19 cellular contexts compared by ENCODE assay signal in the genomic region with DNA sequence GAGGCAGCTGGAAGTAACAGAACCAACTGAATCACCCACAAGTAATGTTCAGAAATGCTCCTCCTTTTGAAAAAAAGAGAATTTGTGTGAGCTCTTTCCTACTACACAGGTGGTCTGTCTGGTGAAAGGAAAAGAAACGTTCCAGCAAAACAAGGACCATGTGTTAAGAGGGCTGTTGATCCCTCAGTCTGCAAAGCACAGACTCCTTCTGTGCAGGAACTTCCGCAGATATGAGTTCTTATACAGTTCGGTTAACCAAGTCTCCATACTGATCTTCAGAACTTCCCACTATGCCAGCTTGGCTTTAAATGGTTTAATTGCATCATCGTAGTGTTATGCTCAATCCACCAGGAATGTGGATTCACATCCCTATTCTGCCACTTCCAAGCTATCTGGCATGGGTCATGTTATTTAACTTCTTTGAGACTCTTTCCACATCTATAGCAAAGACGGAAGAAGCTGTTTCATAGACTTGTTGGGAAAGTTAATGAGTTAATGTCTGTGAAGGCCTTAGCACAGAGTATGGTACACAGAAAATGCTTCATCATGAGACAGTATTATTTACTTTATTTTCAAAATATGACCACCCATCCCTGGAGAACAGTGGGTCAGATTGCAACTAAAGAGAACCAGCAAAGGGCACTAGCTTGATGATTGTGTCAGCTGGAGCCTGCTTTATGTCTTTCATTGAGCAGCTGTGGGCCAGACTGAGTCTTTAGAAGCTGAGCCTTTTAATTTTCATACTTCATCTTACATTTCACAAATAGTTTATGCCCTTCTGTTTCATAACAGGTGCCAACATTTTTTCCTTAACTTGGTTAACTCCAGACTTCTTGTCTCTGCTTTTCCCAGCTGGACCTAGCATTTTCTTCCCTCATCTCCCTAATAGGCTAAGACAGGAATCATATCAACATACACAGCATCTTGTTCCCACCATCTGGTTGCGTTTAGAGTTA.
A peak's percentile ranks its signal among the peaks of the same experiment; 100 is the strongest.
DNase-seq lines count a peak whose midpoint lies in the region; ATAC-seq, FAIRE-seq and TF ChIP-seq lines count a peak whose summit lies in the region.
"Had no signal": no experiment of that assay in that cellular context is flagged by ENCODE, and none has a peak within 500 bp of the region (broad histone marks: within the 10 kb centered on the region; RNA-seq: fewer than 3 reads in every experiment).

No MANE protein-coding gene starts in this region.

- no peak overlapping the region for H3K4me3 Mint-ChIP-seq in astrocyte (ENCODE audit: unreplicated experiment)
- H3K4me3 Mint-ChIP-seq: CD14-positive monocyte, endodermal cell had no signal

- no peak for FAIRE-seq in astrocyte (lab: Jason Lieb, UNC)
- FAIRE-seq: A204.1, pancreas had no signal

- H3K4me3 ChIP-seq in right cardiac atrium (ENCODE audit: low read length): no peak overlapping the region
- no peak overlapping the region for H3K4me3 ChIP-seq in heart right ventricle
- no peak overlapping the region for H3K4me3 ChIP-seq in astrocyte (ENCODE audit: insufficient read depth, low read depth, low read length)
- H3K4me3 ChIP-seq: mucosa of descending colon, pancreas, upper lobe of left lung had no signal

- H3K27ac Mint-ChIP-seq in astrocyte (ENCODE audit: unreplicated experiment): peak overlapping the region; percentile 8
- H3K27ac Mint-ChIP-seq: CD14-positive monocyte, endodermal cell had no signal

- H3K79me2 ChIP-seq in astrocyte (ENCODE audit: insufficient read depth, low read length): no peaks in the 10 kb centered on the region

- H3K4me1 Mint-ChIP-seq in astrocyte (ENCODE audit: low read depth, unreplicated experiment): peaks cover 47% of the 10 kb centered on the region

- H3K27me3 Mint-ChIP-seq in astrocyte (ENCODE audit: low read depth, unreplicated experiment): no peaks in the 10 kb centered on the region

- no peak for DNase-seq in right cardiac atrium
- no peak for DNase-seq in heart right ventricle
- peak; percentile 18 for DNase-seq in astrocyte (ENCODE audit: low read depth)
- DNase-seq in myocyte (ENCODE audit: low read depth): peak; percentile 77
- DNase-seq in stimulated activated CD4-positive, alpha-beta T cell treated with anti-CD3 and anti-CD28 coated beads, Interleukin-4, amount 100 ng/mL, for 1 hour: no peak
- DNase-seq in NCI-H2081 treated with DMSO at 0.1 percent for 48 hours (lab: John Stamatoyannopoulos, UW): no peak
- DNase-seq in activated CD4-positive, alpha-beta T cell treated with anti-CD3 and anti-CD28 coated beads, Interleukin-2, amount 50 U/mL, for 4 hours: no peak
- DNase-seq: activated CD4-positive, CD25-positive, alpha-beta regulatory T cell; endodermal cell; foreskin melanocyte; H7; mucosa of descending colon; pancreas; SHP77 treated with DMSO at 0.1 percent for 48 hours; stimulated activated naive CD4-positive, alpha-beta T cell; upper lobe of left lung had no signal

- H2AFZ ChIP-seq in astrocyte (ENCODE audit: low read depth, low read length): no peak overlapping the region

- H3K4me2 ChIP-seq in astrocyte (ENCODE audit: low read length): no peak overlapping the region

- no peak for TF ChIP-seq CTCF in heart right ventricle (IDR thresholded peaks at IDR 0.05)
- TF ChIP-seq CTCF in astrocyte (IDR thresholded peaks at IDR 0.05; ENCODE audit: insufficient read depth, low read depth, low read length): no peak

- H3K9ac ChIP-seq in astrocyte (ENCODE audit: low read length): no peak overlapping the region

- no peak overlapping the region for H3K27ac ChIP-seq in right cardiac atrium (ENCODE audit: low read length)
- no peak overlapping the region for H3K27ac ChIP-seq in heart right ventricle
- peak overlapping the region; percentile 4 for H3K27ac ChIP-seq in astrocyte (ENCODE audit: low read depth, low read length)
- H3K27ac ChIP-seq: pancreas had no signal

- H3K36me3 ChIP-seq in heart right ventricle: peaks cover 0 to 7% (median 0%) of the 10 kb centered on the region in 9 donors
- no peaks in the 10 kb centered on the region for H3K36me3 ChIP-seq in astrocyte (ENCODE audit: insufficient read depth, low read length)
- H3K36me3 ChIP-seq: pancreas, upper lobe of left lung had no signal

- peak; percentile 40 to 56 for ATAC-seq in right cardiac atrium
- ATAC-seq in heart right ventricle: no peak
- no peak for ATAC-seq in HG03565 (IDR thresholded peaks at IDR 0.05; ENCODE audit: unreplicated experiment)
- ATAC-seq: mucosa of descending colon, pancreas had no signal

- peaks cover 42% of the 10 kb centered on the region for H3K36me3 Mint-ChIP-seq in astrocyte (ENCODE audit: low read depth, unreplicated experiment)
- H3K36me3 Mint-ChIP-seq: CD14-positive monocyte had no signal

- no peaks in the 10 kb centered on the region for H3K9me3 Mint-ChIP-seq in astrocyte (ENCODE audit: unreplicated experiment)
- H3K9me3 Mint-ChIP-seq: endodermal cell had no signal

- H3K27me3 ChIP-seq in right cardiac atrium (ENCODE audit: control insufficient read depth, insufficient read depth): no peaks in the 10 kb centered on the region
- H3K27me3 ChIP-seq in heart right ventricle: no peaks in the 10 kb centered on the region
- no peaks in the 10 kb centered on the region for H3K27me3 ChIP-seq in astrocyte (ENCODE audit: insufficient read depth, low read length)
- H3K27me3 ChIP-seq: pancreas, upper lobe of left lung had no signal

- H3K4me1 ChIP-seq in right cardiac atrium (ENCODE audit: control insufficient read depth, insufficient read depth, low read length): peaks cover 3% of the 10 kb centered on the region
- peaks cover 0 to 8% (median 0%) of the 10 kb centered on the region in 9 donors for H3K4me1 ChIP-seq in heart right ventricle
- peaks cover 25% of the 10 kb centered on the region for H3K4me1 ChIP-seq in astrocyte (ENCODE audit: insufficient read depth, low read length)
- H3K4me1 ChIP-seq: pancreas had no signal

- H4K20me1 ChIP-seq in astrocyte (ENCODE audit: insufficient read depth, low read length): no peaks in the 10 kb centered on the region

- no peaks in the 10 kb centered on the region for H3K9me3 ChIP-seq in right cardiac atrium (ENCODE audit: control insufficient read depth, low read length)
- H3K9me3 ChIP-seq in heart right ventricle: no peaks in the 10 kb centered on the region
- no peaks in the 10 kb centered on the region for H3K9me3 ChIP-seq in astrocyte (ENCODE audit: insufficient read depth, low read depth, low read length)
- H3K9me3 ChIP-seq: mucosa of descending colon, pancreas, upper lobe of left lung had no signal

- WGBS in right cardiac atrium: 74% methylated on average over 6 of the region's 6 CpGs
- 81 to 87% methylated on average over 6 of the region's 6 CpGs for WGBS in heart right ventricle, 2 donors

- intact Hi-C loops in right cardiac atrium (cut with DNase I) (no loop called here), heart right ventricle (cut with DNase I) (loop anchor here in 1 of 10 donors (10.0 kb wide), 1 partner anchor 471 kb away; no protein-coding TSS in a partner anchor)

Comparison
In these comparisons a context has a peak if more than half of its experiments do, and no peak if none do; other contexts are left out.
1. ATAC-seq: peak in right cardiac atrium (2 of 2); none in heart right ventricle (0 of 8) and HG03565 (single experiment).
2. DNase-seq: peak in astrocyte (single experiment) and myocyte (single experiment); none in right cardiac atrium (0 of 3), heart right ventricle (0 of 2), stimulated activated CD4-positive, alpha-beta T cell treated with anti-CD3 and anti-CD28 coated beads, Interleukin-4, amount 100 ng/mL, for 1 hour (single experiment), NCI-H2081 treated with DMSO at 0.1 percent for 48 hours (single experiment) and activated CD4-positive, alpha-beta T cell treated with anti-CD3 and anti-CD28 coated beads, Interleukin-2, amount 50 U/mL, for 4 hours (0 of 2).